ENCODE assay signal across 8 cellular contexts in genomic region chr9:137188490-137189296, GRCh38. TPM values are rescaled to one million over a fixed set of nuclear protein-coding genes. Genes with fewer than 3 reads are reported as not detected.
DNase-seq lines count a peak whose midpoint lies in the region; ATAC-seq and TF ChIP-seq lines count a peak whose summit lies in the region.

ANAPC2 (minus strand) TSS chr9:137188560; CDS start chr9:137188532, 28 bp downstream.
SSNA1 (plus strand) TSS chr9:137188676; CDS start chr9:137188727, 51 bp downstream.

- H3K4me3 ChIP-seq in NB4 (ENCODE audit: low read depth, low read length) (peak within 1 kb of the TSS; percentile 90), parathyroid adenoma (ENCODE audit: low read depth, low read length) (peak within 1 kb of the TSS; percentile 97), tibial nerve (peak within 1 kb of the TSS; percentile 78 to 99 (median 91))

- H3K9me3 ChIP-seq in parathyroid adenoma (ENCODE audit: control insufficient read depth, low read length) (no peaks in the 10 kb centered on the region), tibial nerve (no peaks in the 10 kb centered on the region)

- peaks cover 32% of the 10 kb centered on the region for H3K4me1 Mint-ChIP-seq in HFFc6 (ENCODE audit: low read depth)
- H3K4me1 Mint-ChIP-seq in activated naive CD8-positive, alpha-beta T cell treated with anti-CD3 and anti-CD28 coated beads for 36 hours = peaks cover 25% of the 10 kb centered on the region

- peak; percentile 90 for ATAC-seq in Right ventricle myocardium inferior

- H3K27me3 ChIP-seq in parathyroid adenoma (ENCODE audit: control insufficient read depth, insufficient read depth, low read length) (no peaks in the 10 kb centered on the region), tibial nerve (no peaks in the 10 kb centered on the region)

- WGBS in tibial nerve, 2 donors = 0 to 1% methylated on average over 66 to 75 of the region's 98 CpGs

- no peaks in the 10 kb centered on the region; the same call in none of the 2 replicates for H3K36me3 Mint-ChIP-seq in HFFc6 (ENCODE audit: low read depth)
- peaks cover 8% of the 10 kb centered on the region for H3K36me3 Mint-ChIP-seq in activated naive CD8-positive, alpha-beta T cell treated with anti-CD3 and anti-CD28 coated beads for 36 hours

- no peaks in the 10 kb centered on the region for H3K9me3 Mint-ChIP-seq in HFFc6
- H3K9me3 Mint-ChIP-seq in activated naive CD8-positive, alpha-beta T cell treated with anti-CD3 and anti-CD28 coated beads for 36 hours = no peaks in the 10 kb centered on the region

- peak; percentile 73 for TF ChIP-seq POLR2A in NB4 (IDR thresholded peaks at IDR 0.05; ENCODE audit: extremely low read depth, insufficient read length)
- peak; percentile 68 to 76 for TF ChIP-seq POLR2A in tibial nerve (IDR thresholded peaks at IDR 0.05)

- TF ChIP-seq CTCF in GM10266 (IDR thresholded peaks at IDR 0.05; ENCODE audit: control insufficient read depth, insufficient read depth, low read depth, missing control alignments) (peak; percentile 59), HFFc6 (IDR thresholded peaks at IDR 0.05) (peak; percentile 65), NB4 (IDR thresholded peaks at IDR 0.05; ENCODE audit: low read depth, low read length) (peak; percentile 35), parathyroid adenoma (IDR thresholded peaks at IDR 0.05) (peak; percentile 28), tibial nerve (IDR thresholded peaks at IDR 0.05) (peak; percentile 15 to 69 (median 47))

- H3K36me3 ChIP-seq in parathyroid adenoma (ENCODE audit: control insufficient read depth, insufficient read depth, low read length) (no peaks in the 10 kb centered on the region), tibial nerve (peaks cover 0 to 62% (median 19%) of the 10 kb centered on the region in 3 donors)

- H3K9ac ChIP-seq in parathyroid adenoma = peak within 1 kb of the TSS; percentile 37

- peak within 1 kb of the TSS; percentile 97 for H3K4me3 Mint-ChIP-seq in HFFc6
- H3K4me3 Mint-ChIP-seq in activated naive CD8-positive, alpha-beta T cell treated with anti-CD3 and anti-CD28 coated beads for 36 hours = peak within 1 kb of the TSS; percentile 96

- H3K4me1 ChIP-seq in parathyroid adenoma = peaks cover 8% of the 10 kb centered on the region
- H3K4me1 ChIP-seq in tibial nerve = peaks cover 7 to 58% (median 34%) of the 10 kb centered on the region in 4 donors

- H3K27ac ChIP-seq in parathyroid adenoma (peak within 1 kb of the TSS; percentile 87), tibial nerve (peak within 1 kb of the TSS; percentile 67 to 98 (median 94))

- intact Hi-C loops in Right ventricle myocardium inferior (cut with DNase I) = loop anchor here (2.0 to 5.0 kb wide), 5 partner anchors 16 to 74 kb away; partner anchors contain the start of genes DPP7, NDOR1, RNF208 and TMEM203

- peak; percentile 98 for DNase-seq in GM10266 (ENCODE audit: extremely low spot score)
- DNase-seq in HFFc6 = peak; percentile 91
- DNase-seq in NB4 (ENCODE audit: low read depth) = peak; percentile 95
- DNase-seq in SKM-1 treated with dmso at 0.1 percent for 144 hours (lab: John Stamatoyannopoulos, UW; ENCODE audit: unreplicated experiment) = peak; percentile 82
- DNase-seq in activated naive CD8-positive, alpha-beta T cell treated with anti-CD3 and anti-CD28 coated beads for 36 hours = peak; percentile 96
- DNase-seq in Right ventricle myocardium inferior (ENCODE audit: missing footprints) = peak; percentile 97
- DNase-seq in tibial nerve (ENCODE audit: low spot score in 2 of 2) = peak; percentile 85 to 89

- peak within 1 kb of the TSS; percentile 90 for H2AFZ ChIP-seq in parathyroid adenoma

- peak within 1 kb of the TSS; percentile 94 for H3K27ac Mint-ChIP-seq in HFFc6
- peak within 1 kb of the TSS; percentile 87 for H3K27ac Mint-ChIP-seq in activated naive CD8-positive, alpha-beta T cell treated with anti-CD3 and anti-CD28 coated beads for 36 hours

- peaks cover 3% of the 10 kb centered on the region for H3K27me3 Mint-ChIP-seq in HFFc6 (ENCODE audit: insufficient read depth)
- H3K27me3 Mint-ChIP-seq in activated naive CD8-positive, alpha-beta T cell treated with anti-CD3 and anti-CD28 coated beads for 36 hours = no peaks in the 10 kb centered on the region

- peaks cover 4% of the 10 kb centered on the region for H3K79me2 ChIP-seq in parathyroid adenoma

- peak; percentile 95 to 99 for TF ChIP-seq EP300 in tibial nerve (IDR thresholded peaks at IDR 0.05)

- H3K4me2 ChIP-seq in parathyroid adenoma (ENCODE audit: low read length) = peak within 1 kb of the TSS; percentile 99

RNA-seq across cellular contexts. Expression of gene ANAPC2, which starts in this region (rescaled TPM):
- total RNA-seq in HFFc6 (2021; fragmentation: NEBNext Ultra II Directional; extraction: Animal tissue kit (Norgen Biotek cat#: 25700)) = 10 to 100 TPM; 34.8 to 41.5 (median 37.4) TPM
- 10 to 100 TPM; 42.6 to 48.3 TPM for total RNA-seq in activated naive CD8-positive, alpha-beta T cell treated with anti-CD3 and anti-CD28 coated beads for 36 hours
- 35.0 TPM for total RNA-seq in Right ventricle myocardium inferior
- total RNA-seq in tibial nerve = 10 to 100 TPM; 41.6 to 73.0 (median 58.9) TPM

RNA-seq across cellular contexts. Expression of gene SSNA1, which starts in this region (rescaled TPM):
- total RNA-seq in HFFc6 (2021; fragmentation: NEBNext Ultra II Directional; extraction: Animal tissue kit (Norgen Biotek cat#: 25700)) = 10 to 100 TPM; 76.7 to 82.8 (median 82.1) TPM
- total RNA-seq in activated naive CD8-positive, alpha-beta T cell treated with anti-CD3 and anti-CD28 coated beads for 36 hours = 10 to 100 TPM; 78.1 to 80.1 TPM
- total RNA-seq in Right ventricle myocardium inferior (70.7 TPM), tibial nerve (10 to 100 TPM; 37.3 to 73.9 (median 53.5) TPM)

Comparison
In these comparisons a context has a peak if more than half of its experiments do, and no peak if none do; other contexts are left out.
1. Peak in every context shown above with its lines: DNase-seq, ATAC-seq, H3K4me3 ChIP-seq and H3K27ac ChIP-seq.